8 cellular contexts compared by ENCODE assay signal in genomic region chr3:23859012-23859743, GRCh38. TPM values are rescaled to one million over a fixed set of nuclear protein-coding genes. Genes with fewer than 3 reads are reported as not detected.
DNase-seq lines count a peak whose midpoint lies in the region; ATAC-seq, FAIRE-seq and TF ChIP-seq lines count a peak whose summit lies in the region.
"Had no signal": no experiment of that assay in that cellular context is flagged by ENCODE, and none has a peak within 500 bp of the region (broad histone marks: within the 10 kb centered on the region; RNA-seq: fewer than 3 reads in every experiment).

No MANE protein-coding gene starts in this region.

- no peaks in the 10 kb centered on the region for H3K36me3 ChIP-seq in Panc1 (ENCODE audit: control insufficient read depth, insufficient read depth, low read length)

- H3K27me3 ChIP-seq in Panc1 (ENCODE audit: control insufficient read depth, insufficient read depth, low read length): no peaks in the 10 kb centered on the region

- POLR2A ChIA-PET in Panc1 (lab: Charles Lee): no interaction called here

- no TSS peak for BruUV-seq in Panc1 (replicated peaks; lab: Mats Ljungman, UMichigan)

- in situ Hi-C loops in Panc1 (cut with HindIII; ENCODE audit: low pct_unique_long_range_greater_than_20kb, low sequenced_read_pairs): no loop called here

- peaks cover 30% of the 10 kb centered on the region for H3K4me1 ChIP-seq in Panc1 (ENCODE audit: control insufficient read depth, insufficient read depth, low read length)

- DNase-seq in GM19239 (ENCODE audit: insufficient read length, low spot score): no peak
- no peak for DNase-seq in Panc1 (ENCODE audit: low read depth, low spot score)
- DNase-seq in fibroblast of villous mesenchyme (ENCODE audit: low read depth): peak; percentile 52
- peak; percentile 63 for DNase-seq in renal cortical epithelial cell (ENCODE audit: low read depth)
- no peak for DNase-seq in T-helper 1 cell
- no peak for DNase-seq in NCI-H526 treated with DMSO at 0.1 percent for 48 hours (lab: John Stamatoyannopoulos, UW)
- DNase-seq: NCI-H1694 had no signal

- H3K9me3 ChIP-seq in Panc1 (ENCODE audit: control insufficient read depth, insufficient read depth, low read depth, low read length): no peaks in the 10 kb centered on the region

- intact Hi-C loops in Panc1 (cut with micrococcal nuclease; ENCODE audit: unreplicated experiment): no loop called here

- no peak overlapping the region for H3K27ac ChIP-seq in Panc1 (ENCODE audit: low read length)

- TF ChIP-seq CTCF in Panc1 (IDR thresholded peaks at IDR 0.05) (no peak), fibroblast of villous mesenchyme (IDR thresholded peaks at IDR 0.05; ENCODE audit: insufficient read depth, low read depth, low read length) (no peak)

- ATAC-seq in Panc1: peak; percentile 67; the same call in 1 of the 2 replicates
- no peak for ATAC-seq in GM21423 (IDR thresholded peaks at IDR 0.05; ENCODE audit: unreplicated experiment)

- H3K4me3 ChIP-seq in Panc1 (ENCODE audit: low read depth in 2 of 2, low read length in 2 of 2) (no peak overlapping the region), fibroblast of villous mesenchyme (ENCODE audit: low read depth, low read length) (no peak overlapping the region)

- peak; percentile 66 for FAIRE-seq in GM19239 (lab: Jason Lieb, UNC)

- CTCF ChIA-PET in Panc1 (lab: Charles Lee): no interaction called here

RNA-seq across cellular contexts. Expression of gene UBE2E1, which starts 53.4 kb away (rescaled TPM):
- total RNA-seq in Panc1 (2021; ENCODE audit: unreplicated experiment): 127 TPM
- polyA plus RNA-seq in Panc1 (2012; ENCODE audit: insufficient read length): 103 TPM
- 62.2 and 69.5 TPM in 2 replicates for total RNA-seq in fibroblast of villous mesenchyme
- 98.2 and 285 TPM in 2 replicates for total RNA-seq in renal cortical epithelial cell

RNA-seq across cellular contexts. Expression of gene NKIRAS1, which starts 57.6 kb away (rescaled TPM):
- 8.9 TPM for total RNA-seq in Panc1 (2021; ENCODE audit: unreplicated experiment)
- polyA plus RNA-seq in Panc1 (2012; ENCODE audit: insufficient read length): 4.7 TPM
- total RNA-seq in fibroblast of villous mesenchyme: 13.9 and 28.1 TPM in 2 replicates
- total RNA-seq in renal cortical epithelial cell: 9.9 and 17.2 TPM in 2 replicates

RNA-seq across cellular contexts. Expression of gene RPL15, which starts 57.8 kb away (rescaled TPM):
- total RNA-seq in Panc1 (2021; ENCODE audit: unreplicated experiment) (864 TPM), fibroblast of villous mesenchyme (1,700 and 1,935 TPM in 2 replicates), renal cortical epithelial cell (1,175 and 2,297 TPM in 2 replicates)
- 1,152 TPM for polyA plus RNA-seq in Panc1 (2012; ENCODE audit: insufficient read length)

Comparison
In these comparisons a context has a peak if more than half of its experiments do, and no peak if none do; other contexts are left out.
1. DNase-seq: peak in fibroblast of villous mesenchyme (single experiment) and renal cortical epithelial cell (single experiment); none in GM19239 (single experiment), Panc1 (single experiment), T-helper 1 cell (0 of 5) and NCI-H526 treated with DMSO at 0.1 percent for 48 hours (single experiment).